14 cellular contexts compared by ENCODE assay signal in the genomic region with DNA sequence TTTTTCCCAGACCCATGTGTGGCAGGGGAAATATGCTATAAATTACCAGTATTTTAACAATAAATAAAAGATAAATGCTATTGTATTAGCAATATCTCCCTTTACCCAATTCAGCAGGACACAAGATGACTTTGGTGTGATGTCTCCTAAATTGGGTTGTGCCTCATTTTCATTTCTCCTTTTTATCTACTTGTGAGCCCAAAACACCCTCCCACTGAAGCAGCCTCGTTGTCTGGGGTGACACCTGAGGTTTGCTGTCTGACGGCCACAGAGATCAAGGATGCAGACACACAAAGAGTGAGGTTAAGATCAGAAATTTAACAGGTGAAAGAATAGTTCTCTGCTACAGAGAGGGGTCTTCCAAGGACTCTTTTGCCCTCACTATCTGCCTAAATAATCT. TPM values are rescaled to one million over a fixed set of nuclear protein-coding genes. Genes with fewer than 3 reads are reported as not detected.
DNase-seq lines count a peak whose midpoint lies in the region; ATAC-seq and TF ChIP-seq lines count a peak whose summit lies in the region.
"Had no signal": no experiment of that assay in that cellular context is flagged by ENCODE, and none has a peak within 500 bp of the region (broad histone marks: within the 10 kb centered on the region; RNA-seq: fewer than 3 reads in every experiment).

No MANE protein-coding gene starts in this region.

- H3K27me3 ChIP-seq in A673 (replicated peaks; ENCODE audit: insufficient read depth, low read depth, low read length, poor library complexity) = no peaks in the 10 kb centered on the region
- H3K27me3 ChIP-seq: heart right ventricle had no signal

- no peak for TF ChIP-seq CTCF in A673 (conservative IDR thresholded peaks at IDR 0.05; ENCODE audit: low read depth, low read length)

- H3K27me3 Mint-ChIP-seq in stimulated activated naive B cell treated with anti-CD40 and anti-IgM and Interleukin-4, amounts not matched to agents 10 μg/mL and 1 μg/mL and 100 μg/mL, for 72 hours = no peaks in the 10 kb centered on the region
- H3K27me3 Mint-ChIP-seq in T-helper 2 cell treated with Interferon-gamma antibody and Interleukin-4, amounts not matched to agents 5 μg/mL and 100 μg/mL, for 36 hours (ENCODE audit: low read depth) = no peaks in the 10 kb centered on the region
- H3K27me3 Mint-ChIP-seq: activated CD4-positive, alpha-beta memory T cell treated with anti-CD3 and anti-CD28 coated beads for 36 hours; activated T-helper 17 cell treated with anti-CD3 and anti-CD28 coated beads, Interleukin-2, amount 50 U/mL, for 72 hours had no signal

- intact Hi-C loops in A673 (cut with micrococcal nuclease; ENCODE audit: unreplicated experiment) = no loop called here

- BruUV-seq in A673 (replicated peaks; lab: Mats Ljungman, UMichigan) = no TSS peak

- CTCF ChIA-PET in A673 (lab: Charles Lee) = no interaction called here

- no peak overlapping the region for H3K4me3 Mint-ChIP-seq in stimulated activated naive B cell treated with anti-CD40 and anti-IgM and Interleukin-4, amounts not matched to agents 10 μg/mL and 1 μg/mL and 100 μg/mL, for 72 hours
- no peak overlapping the region for H3K4me3 Mint-ChIP-seq in T-helper 2 cell treated with Interferon-gamma antibody and Interleukin-4, amounts not matched to agents 5 μg/mL and 100 μg/mL, for 36 hours
- H3K4me3 Mint-ChIP-seq: activated CD4-positive, alpha-beta memory T cell treated with anti-CD3 and anti-CD28 coated beads for 36 hours; activated T-helper 17 cell treated with anti-CD3 and anti-CD28 coated beads, Interleukin-2, amount 50 U/mL, for 72 hours had no signal

- peaks cover 0 to 1% of the 10 kb centered on the region in 2 donors for H3K9me3 Mint-ChIP-seq in stimulated activated naive B cell treated with anti-CD40 and anti-IgM and Interleukin-4, amounts not matched to agents 10 μg/mL and 1 μg/mL and 100 μg/mL, for 72 hours
- H3K9me3 Mint-ChIP-seq in T-helper 2 cell treated with Interferon-gamma antibody and Interleukin-4, amounts not matched to agents 5 μg/mL and 100 μg/mL, for 36 hours = peaks cover 13% of the 10 kb centered on the region
- H3K9me3 Mint-ChIP-seq: activated CD4-positive, alpha-beta memory T cell treated with anti-CD3 and anti-CD28 coated beads for 36 hours; activated T-helper 17 cell treated with anti-CD3 and anti-CD28 coated beads, Interleukin-2, amount 50 U/mL, for 72 hours had no signal

- no peaks in the 10 kb centered on the region for H3K36me3 ChIP-seq in A673 (ENCODE audit: insufficient read depth, low read length, poor library complexity, severe bottlenecking)

- peak overlapping the region; percentile 66 for H3K27ac Mint-ChIP-seq in stimulated activated naive B cell treated with anti-CD40 and anti-IgM and Interleukin-4, amounts not matched to agents 10 μg/mL and 1 μg/mL and 100 μg/mL, for 72 hours
- H3K27ac Mint-ChIP-seq in T-helper 2 cell treated with Interferon-gamma antibody and Interleukin-4, amounts not matched to agents 5 μg/mL and 100 μg/mL, for 36 hours = no peak overlapping the region
- H3K27ac Mint-ChIP-seq: activated CD4-positive, alpha-beta memory T cell treated with anti-CD3 and anti-CD28 coated beads for 36 hours; activated T-helper 17 cell treated with anti-CD3 and anti-CD28 coated beads, Interleukin-2, amount 50 U/mL, for 72 hours had no signal

- H3K4me3 ChIP-seq in A673 (ENCODE audit: low read depth, low read length, poor library complexity, severe bottlenecking) = no peak overlapping the region
- H3K4me3 ChIP-seq: heart right ventricle had no signal

- POLR2A ChIA-PET in A673 (lab: Charles Lee; ENCODE audit: low non-redundant PET) = no interaction called here

- peaks cover 3 to 25% of the 10 kb centered on the region in 2 donors for H3K4me1 Mint-ChIP-seq in stimulated activated naive B cell treated with anti-CD40 and anti-IgM and Interleukin-4, amounts not matched to agents 10 μg/mL and 1 μg/mL and 100 μg/mL, for 72 hours
- peaks cover 13% of the 10 kb centered on the region for H3K4me1 Mint-ChIP-seq in T-helper 2 cell treated with Interferon-gamma antibody and Interleukin-4, amounts not matched to agents 5 μg/mL and 100 μg/mL, for 36 hours (ENCODE audit: low read depth)
- H3K4me1 Mint-ChIP-seq: activated T-helper 17 cell treated with anti-CD3 and anti-CD28 coated beads, Interleukin-2, amount 50 U/mL, for 72 hours had no signal

- H3K36me3 Mint-ChIP-seq in stimulated activated naive B cell treated with anti-CD40 and anti-IgM and Interleukin-4, amounts not matched to agents 10 μg/mL and 1 μg/mL and 100 μg/mL, for 72 hours = peaks cover 13 to 22% of the 10 kb centered on the region in 2 donors
- peaks cover 50% of the 10 kb centered on the region for H3K36me3 Mint-ChIP-seq in T-helper 2 cell treated with Interferon-gamma antibody and Interleukin-4, amounts not matched to agents 5 μg/mL and 100 μg/mL, for 36 hours (ENCODE audit: low read depth)

- peak; percentile 63 for ATAC-seq in GM18511 (IDR thresholded peaks at IDR 0.05; ENCODE audit: unreplicated experiment)
- peak; percentile 50 for ATAC-seq in GM21526 (IDR thresholded peaks at IDR 0.05; ENCODE audit: low FRiP score, unreplicated experiment)
- ATAC-seq in stimulated activated naive B cell treated with anti-CD40 and anti-IgM and Interleukin-4, amounts not matched to agents 10 μg/mL and 1 μg/mL and 100 μg/mL, for 72 hours (replicated peaks) = peak; percentile 66 to 69
- no peak for ATAC-seq in GM19467 (IDR thresholded peaks at IDR 0.05; ENCODE audit: unreplicated experiment)
- ATAC-seq: activated T-helper 17 cell treated with anti-CD3 and anti-CD28 coated beads, Interleukin-2, amount 50 U/mL, for 72 hours; heart right ventricle had no signal

- no peak overlapping the region for H3K27ac ChIP-seq in A673 (ENCODE audit: low read depth, low read length, poor library complexity, severe bottlenecking)
- H3K27ac ChIP-seq: heart right ventricle had no signal

- H3K9me3 ChIP-seq in A673 (ENCODE audit: low read depth, low read length, poor library complexity, severe bottlenecking) = no peaks in the 10 kb centered on the region

- no peaks in the 10 kb centered on the region for H3K4me1 ChIP-seq in A673 (ENCODE audit: insufficient read depth, low read length, poor library complexity, severe bottlenecking)

- DNase-seq in NOMO-1 treated with dmso at 0.1 percent for 144 hours (lab: John Stamatoyannopoulos, UW; ENCODE audit: unreplicated experiment) (peak; percentile 1), A673 (ENCODE audit: low spot score) (no peak)
- no peak for DNase-seq in stimulated activated naive B cell treated with anti-CD40 and anti-IgM and Interleukin-4, amounts not matched to agents 10 μg/mL and 1 μg/mL and 100 μg/mL, for 72 hours
- DNase-seq in T-helper 2 cell treated with Interferon-gamma antibody and Interleukin-4, amounts not matched to agents 5 μg/mL and 100 μg/mL, for 36 hours (ENCODE audit: low spot score) = no peak
- DNase-seq: activated CD4-positive, alpha-beta memory T cell treated with anti-CD3 and anti-CD28 coated beads for 36 hours; amniotic stem cell; DMS79 treated with DMSO at 0.1 percent for 48 hours; heart right ventricle; NCI-H1436 treated with DMSO at 0.1 percent for 48 hours had no signal

RNA-seq across cellular contexts. Expression of gene CC2D2B, which starts 27.1 kb away (rescaled TPM):
- not detected in 2 replicates for total RNA-seq in A673 (2021)
- total RNA-seq: kidney epithelial cell had no signal
